Comparison of ENCODE assay signal across 6 cellular contexts in the genomic region with DNA sequence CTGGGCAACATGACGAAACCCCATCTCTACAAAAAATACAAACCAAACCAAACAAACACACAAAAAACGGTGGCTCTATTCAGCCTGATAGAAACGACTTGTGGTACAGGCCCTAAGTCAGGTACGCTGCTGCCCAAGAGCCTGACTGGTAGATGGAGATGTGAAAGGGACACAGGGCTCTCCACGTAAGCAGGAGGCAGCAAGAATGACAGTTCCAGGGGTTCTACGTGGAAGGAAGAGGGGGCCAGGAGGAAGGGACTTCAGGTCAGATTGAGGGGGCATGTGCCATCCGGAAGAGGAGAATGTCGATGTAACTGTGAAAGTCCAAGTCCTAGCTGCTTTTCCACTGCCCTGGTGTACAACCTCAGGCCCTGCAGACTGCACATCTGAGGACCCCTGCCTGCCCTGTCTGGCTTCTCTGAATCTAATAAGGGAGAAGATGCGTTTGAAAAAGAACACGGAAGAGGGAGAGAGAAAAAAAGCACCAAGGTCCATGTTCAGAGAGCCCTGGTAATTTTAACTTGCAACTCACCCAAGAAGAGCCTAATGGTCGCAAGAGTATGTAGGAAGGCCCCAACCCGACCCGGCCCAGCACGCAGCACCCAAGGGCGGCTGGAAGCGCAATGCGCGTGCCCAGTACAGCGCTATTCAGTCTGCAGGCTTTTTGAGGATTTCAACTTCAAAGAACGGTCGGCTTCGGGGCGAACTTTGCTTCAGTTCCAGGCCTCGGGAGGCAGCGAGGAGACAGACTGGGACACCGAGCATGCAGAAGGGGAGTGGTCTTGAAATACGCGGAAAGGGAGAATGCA.
DNase-seq lines count a peak whose midpoint lies in the region; ATAC-seq and TF ChIP-seq lines count a peak whose summit lies in the region.

No MANE protein-coding gene starts in this region.

- peak; percentile 4 for ATAC-seq in GM21825 (IDR thresholded peaks at IDR 0.05; ENCODE audit: unreplicated experiment)

- H3K27me3 ChIP-seq in layer of hippocampus (ENCODE audit: control insufficient read depth, insufficient read depth, low read length) = no peaks in the 10 kb centered on the region

- peak overlapping the region; percentile 97 for H3K27ac ChIP-seq in layer of hippocampus (ENCODE audit: low read depth, low read length)

- DNase-seq in pons (ENCODE audit: low spot score) (no peak), SW480 (ENCODE audit: low spot score) (no peak), NCI-H748 treated with DMSO at 0.1 percent for 48 hours (lab: John Stamatoyannopoulos, UW) (no peak)

- no peak for TF ChIP-seq CTCF in WI38 (IDR thresholded peaks at IDR 0.05; ENCODE audit: low read depth, low read length)

- H3K4me3 ChIP-seq in WI38 (ENCODE audit: low read depth, low read length) = peak overlapping the region; percentile 77
